ENCODE assay signal across 2 cellular contexts in the genomic region with DNA sequence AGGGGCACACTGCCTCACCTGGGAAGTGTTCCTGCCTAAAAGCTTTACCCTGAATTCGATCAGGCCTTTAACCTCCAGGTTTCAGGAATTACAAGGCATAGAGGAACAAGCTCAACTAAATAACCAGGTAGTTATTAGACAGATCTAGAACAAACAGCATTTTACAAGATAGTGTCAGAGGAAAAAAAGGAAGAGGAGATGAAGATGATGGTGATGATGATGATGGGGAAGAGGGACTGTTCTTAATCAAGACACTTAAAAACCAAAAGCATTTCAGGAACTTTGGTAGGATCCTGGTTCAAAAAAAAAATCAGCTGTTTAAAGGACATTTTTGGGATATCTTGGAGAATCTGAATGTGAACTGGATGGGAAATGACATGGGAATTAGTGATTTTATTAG.
TF ChIP-seq lines count a peak whose summit lies in the region.

No MANE protein-coding gene starts in this region.

TF ChIP-seq in HepG2, 621 proteins besides CTCF, POLR2A, EP300 and RAD21:
- peak; percentile 20 for TF ChIP-seq RBM22 (optimal IDR thresholded peaks at IDR 0.05; ENCODE audit: low read length)
- TF ChIP-seq, protein P1, sequence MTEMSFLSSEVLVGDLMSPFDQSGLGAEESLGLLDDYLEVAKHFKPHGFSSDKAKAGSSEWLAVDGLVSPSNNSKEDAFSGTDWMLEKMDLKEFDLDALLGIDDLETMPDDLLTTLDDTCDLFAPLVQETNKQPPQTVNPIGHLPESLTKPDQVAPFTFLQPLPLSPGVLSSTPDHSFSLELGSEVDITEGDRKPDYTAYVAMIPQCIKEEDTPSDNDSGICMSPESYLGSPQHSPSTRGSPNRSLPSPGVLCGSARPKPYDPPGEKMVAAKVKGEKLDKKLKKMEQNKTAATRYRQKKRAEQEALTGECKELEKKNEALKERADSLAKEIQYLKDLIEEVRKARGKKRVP (CRISPR knock-in tag; IDR thresholded peaks at IDR 0.05) = no peak
TF ChIP-seq in HepG2: peak in this region for 1.

TF ChIP-seq in GM12878, 131 proteins besides CTCF, POLR2A, EP300 and RAD21:
- TF ChIP-seq, protein P2, sequence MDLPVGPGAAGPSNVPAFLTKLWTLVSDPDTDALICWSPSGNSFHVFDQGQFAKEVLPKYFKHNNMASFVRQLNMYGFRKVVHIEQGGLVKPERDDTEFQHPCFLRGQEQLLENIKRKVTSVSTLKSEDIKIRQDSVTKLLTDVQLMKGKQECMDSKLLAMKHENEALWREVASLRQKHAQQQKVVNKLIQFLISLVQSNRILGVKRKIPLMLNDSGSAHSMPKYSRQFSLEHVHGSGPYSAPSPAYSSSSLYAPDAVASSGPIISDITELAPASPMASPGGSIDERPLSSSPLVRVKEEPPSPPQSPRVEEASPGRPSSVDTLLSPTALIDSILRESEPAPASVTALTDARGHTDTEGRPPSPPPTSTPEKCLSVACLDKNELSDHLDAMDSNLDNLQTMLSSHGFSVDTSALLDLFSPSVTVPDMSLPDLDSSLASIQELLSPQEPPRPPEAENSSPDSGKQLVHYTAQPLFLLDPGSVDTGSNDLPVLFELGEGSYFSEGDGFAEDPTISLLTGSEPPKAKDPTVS (IDR thresholded peaks at IDR 0.05; ENCODE audit: low read depth, low read length) = no peak
- TF ChIP-seq ZZZ3 (IDR thresholded peaks at IDR 0.05; ENCODE audit: control insufficient read depth, insufficient read length, low read depth) (no peak), NR2C2 (IDR thresholded peaks at IDR 0.05; ENCODE audit: borderline replicate concordance, control insufficient read depth, insufficient read length, low read depth) (no peak), SREBF2 (IDR thresholded peaks at IDR 0.05; ENCODE audit: low read length) (no peak)
